ENCODE assay signal across 12 cellular contexts in the genomic region with DNA sequence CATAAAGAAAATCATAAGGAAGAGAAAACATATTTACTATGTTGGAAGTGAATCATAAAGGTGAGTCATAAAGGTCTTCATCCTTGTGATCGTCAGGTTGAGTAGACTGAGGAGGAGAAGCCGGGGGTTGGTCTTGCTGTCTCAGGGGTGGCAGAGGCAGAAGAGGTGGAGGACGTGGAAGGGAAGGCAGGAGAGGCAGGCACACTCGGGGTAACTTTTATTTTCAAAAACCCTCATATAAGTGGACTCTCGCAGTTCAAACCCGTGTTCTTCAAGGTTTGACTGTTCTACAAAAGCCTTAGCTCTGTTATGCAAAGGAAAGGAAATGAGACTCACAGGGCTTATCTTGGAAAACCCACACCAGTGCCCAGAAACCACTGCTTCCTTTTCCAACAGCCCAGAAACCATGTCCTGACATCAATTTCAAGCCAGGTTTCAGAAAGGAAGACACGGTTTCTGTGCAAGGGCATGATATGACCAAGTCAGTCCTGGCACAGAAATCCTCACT. TPM values are rescaled to one million over a fixed set of nuclear protein-coding genes. Genes with fewer than 3 reads are reported as not detected.
DNase-seq lines count a peak whose midpoint lies in the region; TF ChIP-seq lines count a peak whose summit lies in the region.
"Had no signal": no experiment of that assay in that cellular context is flagged by ENCODE, and none has a peak within 500 bp of the region (broad histone marks: within the 10 kb centered on the region; RNA-seq: fewer than 3 reads in every experiment).

No MANE protein-coding gene starts in this region.

- H3K9me3 ChIP-seq in BLaER1 (no peaks in the 10 kb centered on the region), Peyer's patch (no peaks in the 10 kb centered on the region)
- H3K9me3 ChIP-seq: right atrium auricular region had no signal

- peaks cover 54% of the 10 kb centered on the region for H3K4me1 ChIP-seq in BLaER1
- no peaks in the 10 kb centered on the region for H3K4me1 ChIP-seq in Peyer's patch

- H3K4me3 ChIP-seq in BLaER1 = peak overlapping the region; percentile 35; the same call in 1 of the 2 replicates
- H3K4me3 ChIP-seq in fibroblast of villous mesenchyme (ENCODE audit: low read depth, low read length) = no peak overlapping the region
- no peak overlapping the region for H3K4me3 ChIP-seq in Peyer's patch
- H3K4me3 ChIP-seq: right atrium auricular region, tibial nerve had no signal

- no peaks in the 10 kb centered on the region for H3K27me3 ChIP-seq in BLaER1
- no peaks in the 10 kb centered on the region for H3K27me3 ChIP-seq in Peyer's patch
- H3K27me3 ChIP-seq: right atrium auricular region, tibial nerve had no signal

- in situ Hi-C loops in KBM-7 (cut with MboI; ENCODE audit: low pct_unique_long_range_greater_than_20kb, low sequenced_read_pairs) = no loop called here

- TF ChIP-seq POLR2A in Peyer's patch (IDR thresholded peaks at IDR 0.05) = no peak

- H3K9ac ChIP-seq in BLaER1 = no peak overlapping the region

- H3K36me3 ChIP-seq in BLaER1 (no peaks in the 10 kb centered on the region), Peyer's patch (no peaks in the 10 kb centered on the region)
- H3K36me3 ChIP-seq: right atrium auricular region, tibial nerve had no signal

- no peak overlapping the region for H3K27ac ChIP-seq in BLaER1
- no peak overlapping the region for H3K27ac ChIP-seq in Peyer's patch
- H3K27ac ChIP-seq: right atrium auricular region, tibial nerve had no signal

- TF ChIP-seq CTCF in fibroblast of villous mesenchyme (IDR thresholded peaks at IDR 0.05; ENCODE audit: insufficient read depth, low read depth, low read length) (no peak), Peyer's patch (IDR thresholded peaks at IDR 0.05) (no peak)

- DNase-seq in KBM-7 = peak; percentile 91
- DNase-seq in activated CD4-positive, alpha-beta T cell treated with anti-CD3 and anti-CD28 coated beads, Interleukin-2, amount 50 U/mL, for 48 hours = peak; percentile 34 to 44
- peak; percentile 17 for DNase-seq in fibroblast of villous mesenchyme (ENCODE audit: low read depth)
- no peak for DNase-seq in NCI-H748 treated with DMSO at 0.1 percent for 48 hours (lab: John Stamatoyannopoulos, UW)
- no peak for DNase-seq in NCI-H2227 treated with DMSO at 0.1 percent for 48 hours (lab: John Stamatoyannopoulos, UW)
- no peak for DNase-seq in Peyer's patch
- DNase-seq in cerebellar cortex (ENCODE audit: low spot score) = no peak
- DNase-seq: CD4-positive, alpha-beta memory T cell had no signal

- H4K20me1 ChIP-seq in BLaER1 = no peaks in the 10 kb centered on the region

- peak overlapping the region; percentile 88 for H3K4me2 ChIP-seq in BLaER1

RNA-seq across cellular contexts. Expression of a gene that starts 14.0 kb away (rescaled TPM):
- under 0.01 TPM in 1 of 2 replicates, not detected in the other for total RNA-seq in fibroblast of villous mesenchyme
- total RNA-seq in Peyer's patch = not detected
- total RNA-seq: CD4-positive, alpha-beta memory T cell; right atrium auricular region; Right ventricle myocardium inferior; tibial nerve had no signal

Comparison
In these comparisons a context has a peak if more than half of its experiments do, and no peak if none do; other contexts are left out.
1. DNase-seq: peak in KBM-7 (single experiment), activated CD4-positive, alpha-beta T cell treated with anti-CD3 and anti-CD28 coated beads, Interleukin-2, amount 50 U/mL, for 48 hours (2 of 2) and fibroblast of villous mesenchyme (single experiment); none in NCI-H748 treated with DMSO at 0.1 percent for 48 hours (single experiment), NCI-H2227 treated with DMSO at 0.1 percent for 48 hours (single experiment), Peyer's patch (0 of 3) and cerebellar cortex (single experiment).